ENCODE assay signal across 21 cellular contexts in genomic region chr1:117540532-117540931, GRCh38.
DNase-seq lines count a peak whose midpoint lies in the region; ATAC-seq and TF ChIP-seq lines count a peak whose summit lies in the region.
"Had no signal": no experiment of that assay in that cellular context is flagged by ENCODE, and none has a peak within 500 bp of the region (broad histone marks: within the 10 kb centered on the region; RNA-seq: fewer than 3 reads in every experiment).

No MANE protein-coding gene starts in this region.

- H3K27me3 Mint-ChIP-seq in activated T-cell treated with anti-CD3 and anti-CD28 coated beads, Interleukin-2, amount 50 U/mL, for 4 hours (ENCODE audit: low read depth), result no peaks in the 10 kb centered on the region
- no peaks in the 10 kb centered on the region for H3K27me3 Mint-ChIP-seq in activated T-cell treated with anti-CD3 and anti-CD28 coated beads, Interleukin-2, amount 50 U/mL, for 24 hours
- H3K27me3 Mint-ChIP-seq: CD4-positive, alpha-beta T cell had no signal

- intact Hi-C loops in prostate gland (cut with DNase I), result no loop called here

- ATAC-seq in activated T-cell treated with anti-CD3 and anti-CD28 coated beads, Interleukin-2, amount 50 U/mL, for 4 hours, result peak; percentile 20 to 50
- ATAC-seq: GM12878, Panc1 had no signal

- H3K4me3 Mint-ChIP-seq in activated T-cell treated with anti-CD3 and anti-CD28 coated beads, Interleukin-2, amount 50 U/mL, for 4 hours, result no peak overlapping the region
- no peak overlapping the region for H3K4me3 Mint-ChIP-seq in activated T-cell treated with anti-CD3 and anti-CD28 coated beads, Interleukin-2, amount 50 U/mL, for 24 hours
- H3K4me3 Mint-ChIP-seq: CD4-positive, alpha-beta T cell; H9; HFFc6 had no signal

- no peak for DNase-seq in activated T-cell treated with anti-CD3 and anti-CD28 coated beads, Interleukin-2, amount 50 U/mL, for 4 hours
- no peak for DNase-seq in activated T-cell treated with anti-CD3 and anti-CD28 coated beads, Interleukin-2, amount 50 U/mL, for 24 hours
- DNase-seq in GM12865 (ENCODE audit: low read depth) (peak; percentile 13), prostate gland (ENCODE audit: low spot score) (no peak), GM20000 (ENCODE audit: low spot score) (no peak), T-helper 9 cell (no peak)
- DNase-seq: CD4-positive, alpha-beta T cell; COR-L47; DMS79 treated with DMSO at 0.1 percent for 48 hours; H9; HFFc6; Karpas-422; NCI-H1694; NCI-H2081; NCI-H2171; NCI-H524 treated with DMSO at 0.1 percent for 48 hours; NCI-H82 had no signal

- H3K9me3 Mint-ChIP-seq in activated T-cell treated with anti-CD3 and anti-CD28 coated beads, Interleukin-2, amount 50 U/mL, for 4 hours, result no peaks in the 10 kb centered on the region
- no peaks in the 10 kb centered on the region for H3K9me3 Mint-ChIP-seq in activated T-cell treated with anti-CD3 and anti-CD28 coated beads, Interleukin-2, amount 50 U/mL, for 24 hours
- H3K9me3 Mint-ChIP-seq: CD4-positive, alpha-beta T cell; H9; HFFc6 had no signal

- H3K4me3 ChIP-seq in GM12865 (ENCODE audit: low read depth, low read length), result no peak overlapping the region
- no peak overlapping the region for H3K4me3 ChIP-seq in prostate gland
- H3K4me3 ChIP-seq: GM12878, GM23248 had no signal

- H3K36me3 Mint-ChIP-seq in activated T-cell treated with anti-CD3 and anti-CD28 coated beads, Interleukin-2, amount 50 U/mL, for 4 hours (ENCODE audit: insufficient read depth), result no peaks in the 10 kb centered on the region
- no peaks in the 10 kb centered on the region for H3K36me3 Mint-ChIP-seq in activated T-cell treated with anti-CD3 and anti-CD28 coated beads, Interleukin-2, amount 50 U/mL, for 24 hours (ENCODE audit: low read depth)

- H3K36me3 ChIP-seq in prostate gland, result no peaks in the 10 kb centered on the region

- TF ChIP-seq CTCF in C4-2B (conservative IDR thresholded peaks at IDR 0.05) (no peak), GM12865 (IDR thresholded peaks at IDR 0.05; ENCODE audit: insufficient read depth, low read depth, low read length, missing control alignments) (no peak), prostate gland (IDR thresholded peaks at IDR 0.05) (no peak), GM20000 (IDR thresholded peaks at IDR 0.05; ENCODE audit: extremely low read depth, missing control alignments) (no peak)

- H3K9me3 ChIP-seq in prostate gland, result no peaks in the 10 kb centered on the region

- H3K4me1 Mint-ChIP-seq in activated T-cell treated with anti-CD3 and anti-CD28 coated beads, Interleukin-2, amount 50 U/mL, for 4 hours (ENCODE audit: low read depth), result no peaks in the 10 kb centered on the region
- peaks cover 16% of the 10 kb centered on the region for H3K4me1 Mint-ChIP-seq in activated T-cell treated with anti-CD3 and anti-CD28 coated beads, Interleukin-2, amount 50 U/mL, for 24 hours (ENCODE audit: low read depth)
- H3K4me1 Mint-ChIP-seq: H9 had no signal

- no peaks in the 10 kb centered on the region for H3K27me3 ChIP-seq in prostate gland (replicated peaks; ENCODE audit: insufficient read depth)

- whole genome bisulfite sequencing in prostate gland, result 94% methylated on average over 6 of the region's 6 CpGs

- H3K4me1 ChIP-seq in prostate gland (replicated peaks), result peaks cover 6% of the 10 kb centered on the region

- H3K27ac Mint-ChIP-seq in activated T-cell treated with anti-CD3 and anti-CD28 coated beads, Interleukin-2, amount 50 U/mL, for 24 hours, result no peak overlapping the region
- H3K27ac Mint-ChIP-seq: CD4-positive, alpha-beta T cell; HFFc6 had no signal

- H3K27ac ChIP-seq in C4-2B (peak overlapping the region; percentile 22; the same call in 1 of the 2 replicates), prostate gland (peak overlapping the region; percentile 52)
- H3K27ac ChIP-seq: GM23248 had no signal

- no peak for TF ChIP-seq POLR2A in prostate gland (IDR thresholded peaks at IDR 0.05)
